In genomic region chr1:112954945-112955677, GRCh38 we compare ENCODE assay signal across 8 cellular contexts. TPM values are rescaled to one million over a fixed set of nuclear protein-coding genes. Genes with fewer than 3 reads are reported as not detected.
DNase-seq lines count a peak whose midpoint lies in the region; ATAC-seq and TF ChIP-seq lines count a peak whose summit lies in the region.

No MANE protein-coding gene starts in this region.

- peak; percentile 16 for ATAC-seq in HG02610 (IDR thresholded peaks at IDR 0.05; ENCODE audit: unreplicated experiment)

- POLR2A ChIA-PET in MCF 10A (lab: Yijun Ruan, JAX): interaction anchor here (0.6 to 8.8 kb wide), 20 partner anchors 10 to 560 kb away, joined by 3 to 287 read pairs (median 4); partner anchors contain the start of genes CTTNBP2NL, PPM1J and ST7L

- peak overlapping the region; percentile 90 for H3K4me3 ChIP-seq in GM12875 (ENCODE audit: low read depth, low read length)

- TF ChIP-seq CTCF in GM12875 (IDR thresholded peaks at IDR 0.05; ENCODE audit: borderline replicate concordance, insufficient read depth, low read depth, low read length) (no peak), MCF 10A (IDR thresholded peaks at IDR 0.05; ENCODE audit: unreplicated experiment) (no peak)

- H3K4me3 Mint-ChIP-seq in MCF 10A (ENCODE audit: unreplicated experiment) (peak overlapping the region; percentile 78), immature natural killer cell (peak overlapping the region; percentile 94 to 99 (median 98))

- H3K9me3 Mint-ChIP-seq in MCF 10A (ENCODE audit: unreplicated experiment) (no peaks in the 10 kb centered on the region), immature natural killer cell (no peaks in the 10 kb centered on the region)

- H3K27me3 Mint-ChIP-seq in MCF 10A (ENCODE audit: insufficient read depth, unreplicated experiment) (no peaks in the 10 kb centered on the region), immature natural killer cell (ENCODE audit: low read depth in 3 of 3) (peaks cover 0 to 12% (median 5%) of the 10 kb centered on the region in 3 donors)

- intact Hi-C loops in MCF 10A (cut with micrococcal nuclease): loop anchor here (1.0 to 5.0 kb wide), 7 partner anchors 19 to 239 kb away; no protein-coding TSS in a partner anchor

- TSS peak; percentile 46 for BruUV-seq in MCF 10A (replicated peaks; lab: Mats Ljungman, UMichigan)

- H3K4me1 Mint-ChIP-seq in MCF 10A (ENCODE audit: insufficient read depth, unreplicated experiment) (peaks cover 46% of the 10 kb centered on the region), immature natural killer cell (peaks cover 37 to 42% of the 10 kb centered on the region in 2 donors)

- H3K27ac Mint-ChIP-seq in MCF 10A (ENCODE audit: low read depth, unreplicated experiment): peak overlapping the region; percentile 91
- peak overlapping the region; percentile 90 to 98 (median 92) for H3K27ac Mint-ChIP-seq in immature natural killer cell

- CTCF ChIA-PET in MCF 10A (lab: Yijun Ruan, JAX): interaction anchor here (0.7 to 4.1 kb wide), 12 partner anchors 18 to 240 kb away, joined by 3 to 29 read pairs (median 8); partner anchors contain the start of genes LRIG2 and PPM1J

- DNase-seq in NCI-H1092 treated with DMSO at 0.1 percent for 48 hours (lab: John Stamatoyannopoulos, UW) (peak; percentile 68), UCSD-AML1 (lab: John Stamatoyannopoulos, UW; ENCODE audit: unreplicated experiment) (peak; percentile 77), MCF 10A (ENCODE audit: unreplicated experiment) (peak; percentile 71), immature natural killer cell (peak; percentile 46 to 55 (median 48)), NCI-H774 (lab: John Stamatoyannopoulos, UW) (no peak)
- DNase-seq in stimulated activated CD4-positive, alpha-beta T cell treated with anti-CD3 and anti-CD28 coated beads, Interleukin-12 subunit alpha, Interleukin-12 subunit beta, amount 100 ng/mL, for 48 hours (ENCODE audit: low read depth in 2 of 3, low spot score in 1 of 3): peak; percentile 38 to 59 (median 40)

- H3K36me3 Mint-ChIP-seq in MCF 10A (ENCODE audit: insufficient read depth, unreplicated experiment) (peaks cover 30% of the 10 kb centered on the region), immature natural killer cell (peaks cover 0 to 4% (median 4%) of the 10 kb centered on the region in 3 donors)

RNA-seq across cellular contexts. Expression of gene SLC16A1, which starts 0.9 kb away (rescaled TPM):
- total RNA-seq in MCF 10A (2022): 142 and 148 TPM in 2 replicates
- 10 to 100 TPM in 1 of 3 donors, 1 to 10 TPM in 2; 3.6 to 11.8 (median 4.6) TPM for polyA plus RNA-seq in immature natural killer cell
